Comparison of ENCODE assay signal across 1 cellular context in genomic region chr9:115198018-115198417, GRCh38.
TF ChIP-seq lines count a peak whose summit lies in the region.

No MANE protein-coding gene starts in this region.

TF ChIP-seq in GM23338, 12 proteins besides CTCF, POLR2A, EP300 and RAD21 (continued from another document):
- TF ChIP-seq ZNF462 (CRISPR knock-in tag; IDR thresholded peaks at IDR 0.05) (no peak), ZNF331 (CRISPR knock-in tag; IDR thresholded peaks at IDR 0.05; ENCODE audit: low read depth) (no peak), EZH2 (IDR thresholded peaks at IDR 0.05; ENCODE audit: low read depth, unreplicated experiment) (no peak), NANOG (IDR thresholded peaks at IDR 0.05; ENCODE audit: borderline replicate concordance) (no peak)
